In genomic region chr9:93154293-93154903, GRCh38 we compare ENCODE assay signal across 8 cellular contexts. TPM values are rescaled to one million over a fixed set of nuclear protein-coding genes. Genes with fewer than 3 reads are reported as not detected.
A peak's percentile ranks its signal among the peaks of the same experiment; 100 is the strongest.
DNase-seq lines count a peak whose midpoint lies in the region; ATAC-seq lines count a peak whose summit lies in the region.

No MANE protein-coding gene starts in this region.

- DNase-seq in AG08395 (ENCODE audit: low spot score) (peak; percentile 48), EL (peak; percentile 41), NCI-H2227 treated with DMSO at 0.1 percent for 48 hours (lab: John Stamatoyannopoulos, UW) (peak; percentile 1), left lobe of liver (ENCODE audit: low spot score) (no peak)
- DNase-seq in activated naive CD8-positive, alpha-beta T cell treated with anti-CD3 and anti-CD28 coated beads, Interleukin-2, amount 10 ng/mL, durations not matched to agents 7 days and 5 days, result no peak

- H3K36me3 Mint-ChIP-seq in activated naive CD8-positive, alpha-beta T cell treated with anti-CD3 and anti-CD28 coated beads, Interleukin-2, amount 10 ng/mL, durations not matched to agents 7 days and 5 days, result no peaks in the 10 kb centered on the region

- POLR2A ChIA-PET in activated naive CD8-positive, alpha-beta T cell treated with anti-CD3 and anti-CD28 coated beads, Interleukin-2, amount 10 ng/mL, durations not matched to agents 7 days and 5 days (lab: Charles Lee), result interaction anchor here (0.7 kb wide), 1 partner anchor 671 kb away, joined by 3 read pairs; no protein-coding TSS in a partner anchor

- H3K27ac Mint-ChIP-seq in activated naive CD8-positive, alpha-beta T cell treated with anti-CD3 and anti-CD28 coated beads, Interleukin-2, amount 10 ng/mL, durations not matched to agents 7 days and 5 days, result no peak overlapping the region

- H3K27me3 Mint-ChIP-seq in activated naive CD8-positive, alpha-beta T cell treated with anti-CD3 and anti-CD28 coated beads, Interleukin-2, amount 10 ng/mL, durations not matched to agents 7 days and 5 days, result no peaks in the 10 kb centered on the region

- H3K4me3 Mint-ChIP-seq in activated naive CD8-positive, alpha-beta T cell treated with anti-CD3 and anti-CD28 coated beads, Interleukin-2, amount 10 ng/mL, durations not matched to agents 7 days and 5 days, result no peak overlapping the region

- peak; percentile 40 for ATAC-seq in activated naive CD8-positive, alpha-beta T cell treated with anti-CD3 and anti-CD28 coated beads, Interleukin-2, amount 10 ng/mL, durations not matched to agents 7 days and 5 days (ENCODE audit: low read depth)
- peak; percentile 53 for ATAC-seq in left lobe of liver
- ATAC-seq in HG03175 (IDR thresholded peaks at IDR 0.05; ENCODE audit: unreplicated experiment), result no peak
- no peak for ATAC-seq in HG02884 (IDR thresholded peaks at IDR 0.05; ENCODE audit: unreplicated experiment)
- no peak for ATAC-seq in HG02981 (IDR thresholded peaks at IDR 0.05; ENCODE audit: unreplicated experiment)

- peaks cover 1% of the 10 kb centered on the region for H3K4me1 Mint-ChIP-seq in activated naive CD8-positive, alpha-beta T cell treated with anti-CD3 and anti-CD28 coated beads, Interleukin-2, amount 10 ng/mL, durations not matched to agents 7 days and 5 days

- H3K9me3 Mint-ChIP-seq in activated naive CD8-positive, alpha-beta T cell treated with anti-CD3 and anti-CD28 coated beads, Interleukin-2, amount 10 ng/mL, durations not matched to agents 7 days and 5 days, result no peaks in the 10 kb centered on the region

RNA-seq across cellular contexts. Expression of gene NINJ1, which starts 20.3 kb away (rescaled TPM):
- 10 to 100 TPM; 29.5 to 30.4 TPM for total RNA-seq in activated naive CD8-positive, alpha-beta T cell treated with anti-CD3 and anti-CD28 coated beads, Interleukin-2, amount 10 ng/mL, durations not matched to agents 7 days and 5 days
- total RNA-seq in left lobe of liver, result 53.3 TPM

RNA-seq across cellular contexts. Expression of gene WNK2, which starts 29.5 kb away (rescaled TPM):
- under 1 TPM in 1 of 2 experiments, not detected in 1; 0.25 TPM for total RNA-seq in activated naive CD8-positive, alpha-beta T cell treated with anti-CD3 and anti-CD28 coated beads, Interleukin-2, amount 10 ng/mL, durations not matched to agents 7 days and 5 days
- 3.7 TPM for total RNA-seq in left lobe of liver

RNA-seq across cellular contexts. Expression of gene CARD19, which starts 58.4 kb away (rescaled TPM):
- total RNA-seq in activated naive CD8-positive, alpha-beta T cell treated with anti-CD3 and anti-CD28 coated beads, Interleukin-2, amount 10 ng/mL, durations not matched to agents 7 days and 5 days, result 10 to 100 TPM; 68.1 to 68.2 TPM
- total RNA-seq in left lobe of liver, result 8.5 TPM

Comparison
In these comparisons a context has a peak if more than half of its experiments do, and no peak if none do; other contexts are left out.
1. DNase-seq: peak in AG08395 (single experiment), EL (single experiment) and NCI-H2227 treated with DMSO at 0.1 percent for 48 hours (single experiment); none in activated naive CD8-positive, alpha-beta T cell treated with anti-CD3 and anti-CD28 coated beads, Interleukin-2, amount 10 ng/mL, durations not matched to agents 7 days and 5 days (single experiment) and left lobe of liver (single experiment).
2. ATAC-seq: peak in activated naive CD8-positive, alpha-beta T cell treated with anti-CD3 and anti-CD28 coated beads, Interleukin-2, amount 10 ng/mL, durations not matched to agents 7 days and 5 days (single experiment) and left lobe of liver (single experiment); none in HG03175 (single experiment), HG02884 (single experiment) and HG02981 (single experiment).